In genomic region chr17:71975331-71975801, GRCh38 we compare ENCODE assay signal across 9 cellular contexts.
DNase-seq lines count a peak whose midpoint lies in the region; ATAC-seq lines count a peak whose summit lies in the region.
"Had no signal": no experiment of that assay in that cellular context is flagged by ENCODE, and none has a peak within 500 bp of the region (broad histone marks: within the 10 kb centered on the region; RNA-seq: fewer than 3 reads in every experiment).

No MANE protein-coding gene starts in this region.

- ATAC-seq in Right ventricle myocardium superior (ENCODE audit: poor library complexity), result peak; percentile 86
- no peak for ATAC-seq in HG03457 (IDR thresholded peaks at IDR 0.05; ENCODE audit: unreplicated experiment)
- no peak for ATAC-seq in HG03342 (IDR thresholded peaks at IDR 0.05; ENCODE audit: unreplicated experiment)

- DNase-seq in EH (ENCODE audit: low read depth) (peak; percentile 69), amniotic epithelial cell (ENCODE audit: low read depth) (peak; percentile 13), Right ventricle myocardium superior (peak; percentile 85), posterior vena cava (ENCODE audit: low spot score) (peak; percentile 88), NCI-H526 (lab: John Stamatoyannopoulos, UW) (no peak), KG1 (lab: John Stamatoyannopoulos, UW) (no peak)
- DNase-seq: stimulated activated CD4-positive, alpha-beta T cell treated with anti-CD3 and anti-CD28 coated beads, Interleukin-2, amount 100 ng/mL, for 24 hours had no signal

- intact Hi-C loops in Right ventricle myocardium superior (cut with DNase I) (no loop called here), posterior vena cava (cut with DNase I) (no loop called here)

Comparison
In these comparisons a context has a peak if more than half of its experiments do, and no peak if none do; other contexts are left out.
1. DNase-seq: peak in EH (single experiment), amniotic epithelial cell (single experiment), Right ventricle myocardium superior (single experiment) and posterior vena cava (single experiment); none in NCI-H526 (0 of 2) and KG1 (single experiment).